Comparison of ENCODE assay signal across 8 cellular contexts in the genomic region with DNA sequence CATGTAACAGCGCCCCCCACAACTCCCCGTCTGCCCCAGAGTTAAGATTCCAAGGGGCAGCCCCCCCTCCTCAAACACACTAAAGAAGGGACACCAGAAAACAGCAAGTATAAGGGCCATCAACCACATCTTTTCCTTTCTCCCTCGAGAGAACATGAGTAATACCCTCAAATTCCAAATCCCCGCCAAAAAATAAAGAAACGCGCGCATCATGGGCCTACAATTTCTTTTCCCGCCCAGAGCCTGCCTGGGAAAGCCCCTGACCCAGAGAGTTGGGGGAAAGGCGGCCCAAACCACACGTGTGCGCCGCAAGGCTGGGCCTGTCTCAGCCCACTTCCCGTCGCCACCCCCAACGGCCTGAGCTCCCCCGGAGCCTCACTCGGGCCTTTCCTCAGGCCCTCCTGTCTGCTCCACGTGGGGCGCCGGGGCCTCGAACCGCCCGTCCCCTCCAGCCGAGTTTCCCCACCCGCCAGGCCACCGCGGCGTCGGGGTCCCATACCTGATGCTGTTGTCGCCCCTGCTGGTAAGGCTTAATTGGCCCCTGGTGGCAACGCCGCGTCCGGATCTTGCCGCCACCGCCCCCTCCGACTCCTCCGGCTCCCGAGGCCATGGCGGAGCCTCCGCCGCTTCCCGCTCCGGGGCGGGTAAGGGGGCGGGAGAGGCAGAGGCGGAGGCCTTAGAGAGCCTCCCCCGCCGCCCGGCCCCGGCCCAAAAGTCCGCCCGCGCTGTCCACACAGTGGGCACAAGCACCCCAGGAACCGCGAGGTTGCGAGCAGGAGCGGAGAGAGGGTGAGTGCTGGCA. TPM values are rescaled to one million over a fixed set of nuclear protein-coding genes. Genes with fewer than 3 reads are reported as not detected.
A peak's percentile ranks its signal among the peaks of the same experiment; 100 is the strongest.
DNase-seq lines count a peak whose midpoint lies in the region; ATAC-seq and TF ChIP-seq lines count a peak whose summit lies in the region.

No MANE protein-coding gene starts in this region.

- H3K27ac ChIP-seq in DOHH2 (ENCODE audit: low read depth, low read length) = peak overlapping the region; percentile 91
- H3K27ac ChIP-seq in heart left ventricle = peak overlapping the region; percentile 94 to 100 (median 96)

- 1 to 2% (median 1%) methylated on average over 41 to 58 of the region's 58 CpGs for WGBS in heart left ventricle, 4 donors

- no peaks in the 10 kb centered on the region for H3K9me3 Mint-ChIP-seq in activated naive CD4-positive, alpha-beta T cell treated with anti-CD3 and anti-CD28 coated beads, Interleukin-2, amount 50 U/mL, for 24 hours

- peaks cover 72% of the 10 kb centered on the region for H3K79me2 ChIP-seq in DOHH2 (ENCODE audit: control insufficient read depth, low read length)

- peaks cover 16% of the 10 kb centered on the region for H3F3A ChIP-seq in DOHH2 (ENCODE audit: control insufficient read depth, insufficient read depth)

- peaks cover 40% of the 10 kb centered on the region for H3K4me1 Mint-ChIP-seq in activated naive CD4-positive, alpha-beta T cell treated with anti-CD3 and anti-CD28 coated beads, Interleukin-2, amount 50 U/mL, for 24 hours

- peaks cover 49% of the 10 kb centered on the region for H3K36me3 ChIP-seq in DOHH2 (ENCODE audit: control insufficient read depth, low read length)
- H3K36me3 ChIP-seq in heart left ventricle = no peaks in the 10 kb centered on the region

- DNase-seq in HuH-7 (ENCODE audit: low spot score) (peak; percentile 38), SK-N-DZ (ENCODE audit: low spot score) (peak; percentile 65), heart left ventricle (peak; percentile 60 to 75 (median 66)), putamen (ENCODE audit: low spot score) (peak; percentile 13), dedifferentiated amniotic fluid mesenchymal stem cell (ENCODE audit: extremely low spot score) (no peak)

- H4K20me1 ChIP-seq in DOHH2 (ENCODE audit: control insufficient read depth, insufficient read depth, low read depth, low read length) = peaks cover 9% of the 10 kb centered on the region

- TF ChIP-seq CTCF in DOHH2 (IDR thresholded peaks at IDR 0.05; ENCODE audit: low read depth, low read length, poor library complexity, severe bottlenecking) (peak; percentile 53), heart left ventricle (IDR thresholded peaks at IDR 0.05) (peak in 2 of 12 donors; percentile 12 to 34)

- no peaks in the 10 kb centered on the region for H3K9me2 ChIP-seq in DOHH2 (replicated peaks; ENCODE audit: control insufficient read depth, low read length)

- peak overlapping the region; percentile 82 for H3K4me3 ChIP-seq in DOHH2 (ENCODE audit: low read length)
- H3K4me3 ChIP-seq in heart left ventricle = peak overlapping the region; percentile 60 to 100 (median 87)

- no peak for TF ChIP-seq POLR2A in heart left ventricle (IDR thresholded peaks at IDR 0.05)

- no peaks in the 10 kb centered on the region for H3K27me3 Mint-ChIP-seq in activated naive CD4-positive, alpha-beta T cell treated with anti-CD3 and anti-CD28 coated beads, Interleukin-2, amount 50 U/mL, for 24 hours

- no peaks in the 10 kb centered on the region for H3K27me3 ChIP-seq in DOHH2 (ENCODE audit: control insufficient read depth, low read length)
- no peaks in the 10 kb centered on the region for H3K27me3 ChIP-seq in heart left ventricle

- H3K27ac Mint-ChIP-seq in activated naive CD4-positive, alpha-beta T cell treated with anti-CD3 and anti-CD28 coated beads, Interleukin-2, amount 50 U/mL, for 24 hours = peak overlapping the region; percentile 98

- ATAC-seq in GM21526 (IDR thresholded peaks at IDR 0.05; ENCODE audit: low FRiP score, unreplicated experiment) = peak; percentile 51
- peak; percentile 39 to 78 (median 67) for ATAC-seq in heart left ventricle

- peak overlapping the region; percentile 77 for H3K4me2 ChIP-seq in DOHH2 (ENCODE audit: low read length)

- peaks cover 16% of the 10 kb centered on the region for H3K36me3 Mint-ChIP-seq in activated naive CD4-positive, alpha-beta T cell treated with anti-CD3 and anti-CD28 coated beads, Interleukin-2, amount 50 U/mL, for 24 hours

- H3K4me1 ChIP-seq in DOHH2 (ENCODE audit: control insufficient read depth, low read length) (peaks cover 34% of the 10 kb centered on the region), heart left ventricle (peaks cover 7 to 51% (median 38%) of the 10 kb centered on the region in 12 donors)

- no peaks in the 10 kb centered on the region for H3K9me3 ChIP-seq in DOHH2 (ENCODE audit: control insufficient read depth, insufficient read depth, low read length)
- H3K9me3 ChIP-seq in heart left ventricle = no peaks in the 10 kb centered on the region

- peak overlapping the region; percentile 97 for H3K4me3 Mint-ChIP-seq in activated naive CD4-positive, alpha-beta T cell treated with anti-CD3 and anti-CD28 coated beads, Interleukin-2, amount 50 U/mL, for 24 hours

- intact Hi-C loops in heart left ventricle (cut with DNase I) = loop anchor here in 6 of 10 donors (2.0 to 10.0 kb wide), 4 partner anchors 101 to 279 kb away; a partner anchor contains a TSS

RNA-seq across cellular contexts. Expression of a gene that starts 0.7 kb away (rescaled TPM):
- 28.7 and 35.6 TPM in 2 replicates for polyA plus RNA-seq in SK-N-DZ (2014; cell fraction: cytosol; rRNA removed)
- 26.8 and 39.9 TPM in 2 replicates for polyA plus RNA-seq in SK-N-DZ (2014; cell fraction: nucleus; rRNA removed)
- total RNA-seq in heart left ventricle = 10 to 100 TPM; 19.5 to 31.7 (median 28.1) TPM
- polyA plus RNA-seq in heart left ventricle = 10 to 100 TPM in 1 of 2 donors, 1 to 10 TPM in 1; 3.7 to 13.0 TPM
